In the genomic region with DNA sequence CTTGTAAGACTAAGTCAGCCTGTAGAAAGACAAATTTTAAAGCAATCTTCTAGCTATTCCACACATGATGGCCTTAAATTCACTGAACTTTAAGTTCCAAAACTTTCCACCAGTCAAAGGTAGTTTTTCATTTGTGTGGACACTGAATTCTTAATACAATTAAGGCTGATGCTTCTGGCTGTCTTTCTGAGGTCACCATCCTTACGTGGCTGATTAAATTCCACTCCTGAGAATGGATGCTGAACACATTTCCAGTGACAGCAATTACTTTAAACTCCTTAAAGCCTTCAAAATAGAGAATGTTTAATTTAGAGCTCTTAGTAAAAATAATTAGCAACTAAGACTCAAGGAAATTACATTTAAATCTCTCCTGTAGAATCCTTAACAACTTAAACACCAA, we compare ENCODE assay signal across 23 cellular contexts.
A peak's percentile ranks its signal among the peaks of the same experiment; 100 is the strongest.
DNase-seq lines count a peak whose midpoint lies in the region; ATAC-seq and TF ChIP-seq lines count a peak whose summit lies in the region.
"Had no signal": no experiment of that assay in that cellular context is flagged by ENCODE, and none has a peak within 500 bp of the region (broad histone marks: within the 10 kb centered on the region; RNA-seq: fewer than 3 reads in every experiment).

No MANE protein-coding gene starts in this region.

- ATAC-seq in GM23338, result no peak
- ATAC-seq in SK-N-SH treated with all-trans-retinoic acid at 6 μM for 48 hours, result no peak
- ATAC-seq in stimulated activated naive B cell treated with anti-CD40 and anti-IgM and Interleukin-4, amounts not matched to agents 10 μg/mL and 1 μg/mL and 100 μg/mL, for 72 hours (replicated peaks), result no peak
- ATAC-seq in HG02973 (IDR thresholded peaks at IDR 0.05; ENCODE audit: unreplicated experiment), result no peak
- ATAC-seq: GM12878 had no signal

- no peak overlapping the region for H2AFZ ChIP-seq in GM23338

- H3K27ac ChIP-seq in GM23338 (ENCODE audit: low read depth), result no peak overlapping the region
- H3K27ac ChIP-seq: BLaER1 had no signal

- H3K4me3 Mint-ChIP-seq in GM23338, result no peak overlapping the region
- no peak overlapping the region for H3K4me3 Mint-ChIP-seq in stimulated activated naive B cell treated with anti-CD40 and anti-IgM and Interleukin-4, amounts not matched to agents 10 μg/mL and 1 μg/mL and 100 μg/mL, for 72 hours
- H3K4me3 Mint-ChIP-seq: CD14-positive monocyte; CD4-positive, alpha-beta memory T cell; CD4-positive, CD25-positive, alpha-beta regulatory T cell; CD8-positive, alpha-beta memory T cell had no signal

- H3K4me1 ChIP-seq in GM23338 (ENCODE audit: insufficient read depth), result peaks cover 9% of the 10 kb centered on the region; the same call in 1 of the 2 replicates
- H3K4me1 ChIP-seq: BE2C, BLaER1 had no signal

- no peaks in the 10 kb centered on the region for H3K79me2 ChIP-seq in GM23338 (replicated peaks; ENCODE audit: insufficient read depth)

- H3K27me3 Mint-ChIP-seq in GM23338 (ENCODE audit: insufficient read depth, low read depth, poor library complexity), result peaks cover 2% of the 10 kb centered on the region
- peaks cover 9 to 11% of the 10 kb centered on the region in 2 donors for H3K27me3 Mint-ChIP-seq in stimulated activated naive B cell treated with anti-CD40 and anti-IgM and Interleukin-4, amounts not matched to agents 10 μg/mL and 1 μg/mL and 100 μg/mL, for 72 hours
- H3K27me3 Mint-ChIP-seq: CD4-positive, alpha-beta memory T cell; CD4-positive, CD25-positive, alpha-beta regulatory T cell; CD8-positive, alpha-beta memory T cell had no signal

- peak overlapping the region; percentile 35; the same call in 1 of the 2 replicates for H3K4me2 ChIP-seq in GM23338
- H3K4me2 ChIP-seq: BLaER1 had no signal

- no peaks in the 10 kb centered on the region for H4K20me1 ChIP-seq in GM23338 (replicated peaks; ENCODE audit: insufficient read depth)
- H4K20me1 ChIP-seq: BLaER1 had no signal

- H3K27ac Mint-ChIP-seq in GM23338, result no peak overlapping the region
- no peak overlapping the region for H3K27ac Mint-ChIP-seq in stimulated activated naive B cell treated with anti-CD40 and anti-IgM and Interleukin-4, amounts not matched to agents 10 μg/mL and 1 μg/mL and 100 μg/mL, for 72 hours
- H3K27ac Mint-ChIP-seq: CD14-positive monocyte; CD4-positive, alpha-beta memory T cell; CD4-positive, CD25-positive, alpha-beta regulatory T cell; CD8-positive, alpha-beta memory T cell had no signal

- DNase-seq in GM23338 (ENCODE audit: low spot score) (no peak), SK-N-DZ (ENCODE audit: low spot score) (peak; percentile 39)
- DNase-seq in stimulated activated naive B cell treated with anti-CD40 and anti-IgM and Interleukin-4, amounts not matched to agents 10 μg/mL and 1 μg/mL and 100 μg/mL, for 72 hours, result no peak
- DNase-seq: 8988T; ACHN; BE2C; C1 segment of cervical spinal cord; CD4-positive, alpha-beta memory T cell; CD4-positive, CD25-positive, alpha-beta regulatory T cell; CD8-positive, alpha-beta memory T cell; COR-L47; DMS 273 treated with DMSO at 0.1 percent for 48 hours; DMS153; DMS53; DMS79; DND-41; EL; GDM1 had no signal

- TF ChIP-seq CTCF in GM23338 (conservative IDR thresholded peaks at IDR 0.05; ENCODE audit: low read depth in 2 of 2), result no peak

- no peaks in the 10 kb centered on the region for H3K27me3 ChIP-seq in GM23338 (ENCODE audit: insufficient read depth)
- H3K27me3 ChIP-seq: BE2C, BLaER1 had no signal

- H3K4me1 Mint-ChIP-seq in GM23338, result peaks cover 10% of the 10 kb centered on the region
- H3K4me1 Mint-ChIP-seq in stimulated activated naive B cell treated with anti-CD40 and anti-IgM and Interleukin-4, amounts not matched to agents 10 μg/mL and 1 μg/mL and 100 μg/mL, for 72 hours, result peaks cover 4 to 6% of the 10 kb centered on the region in 2 donors
- H3K4me1 Mint-ChIP-seq: CD14-positive monocyte; CD4-positive, alpha-beta memory T cell; CD4-positive, CD25-positive, alpha-beta regulatory T cell; CD8-positive, alpha-beta memory T cell had no signal

- no peaks in the 10 kb centered on the region for H3F3A ChIP-seq in GM23338 (replicated peaks; ENCODE audit: low read depth)

- H3K36me3 Mint-ChIP-seq in GM23338 (ENCODE audit: low read depth), result no peaks in the 10 kb centered on the region
- H3K36me3 Mint-ChIP-seq in stimulated activated naive B cell treated with anti-CD40 and anti-IgM and Interleukin-4, amounts not matched to agents 10 μg/mL and 1 μg/mL and 100 μg/mL, for 72 hours, result no peaks in the 10 kb centered on the region
- H3K36me3 Mint-ChIP-seq: CD14-positive monocyte; CD4-positive, alpha-beta memory T cell; CD4-positive, CD25-positive, alpha-beta regulatory T cell; CD8-positive, alpha-beta memory T cell had no signal

- H3K4me3 ChIP-seq in GM23338, result no peak overlapping the region
- H3K4me3 ChIP-seq: BLaER1, GM12878 had no signal

- H3K9me2 ChIP-seq in GM23338 (ENCODE audit: insufficient read depth), result 0 out of 2 replicates have a peak, but pooled peaks cover 4% of the 10 kb centered on the region

- no peaks in the 10 kb centered on the region for H3K36me3 ChIP-seq in GM23338 (ENCODE audit: insufficient read depth)
- H3K36me3 ChIP-seq: BE2C, BLaER1 had no signal

- no peaks in the 10 kb centered on the region; the same call in 2 of the 3 replicates for H3K9me3 Mint-ChIP-seq in GM23338
- H3K9me3 Mint-ChIP-seq in stimulated activated naive B cell treated with anti-CD40 and anti-IgM and Interleukin-4, amounts not matched to agents 10 μg/mL and 1 μg/mL and 100 μg/mL, for 72 hours, result peaks cover 0 to 2% of the 10 kb centered on the region in 2 donors
- H3K9me3 Mint-ChIP-seq: CD4-positive, alpha-beta memory T cell; CD4-positive, CD25-positive, alpha-beta regulatory T cell; CD8-positive, alpha-beta memory T cell had no signal

TF ChIP-seq in GM23338, 12 proteins besides CTCF, POLR2A, EP300 and RAD21 (continues in another document):
- no peak for TF ChIP-seq JUNB (IDR thresholded peaks at IDR 0.05; ENCODE audit: unreplicated experiment)
- no peak for TF ChIP-seq ZNF331 (CRISPR knock-in tag; IDR thresholded peaks at IDR 0.05; ENCODE audit: low read depth)
- no peak for TF ChIP-seq POLR2AphosphoS5 (IDR thresholded peaks at IDR 0.05; ENCODE audit: low read depth)
- no peak for TF ChIP-seq CREB1 (CRISPR knock-in tag; IDR thresholded peaks at IDR 0.05; ENCODE audit: low read depth)
- TF ChIP-seq, protein P1, sequence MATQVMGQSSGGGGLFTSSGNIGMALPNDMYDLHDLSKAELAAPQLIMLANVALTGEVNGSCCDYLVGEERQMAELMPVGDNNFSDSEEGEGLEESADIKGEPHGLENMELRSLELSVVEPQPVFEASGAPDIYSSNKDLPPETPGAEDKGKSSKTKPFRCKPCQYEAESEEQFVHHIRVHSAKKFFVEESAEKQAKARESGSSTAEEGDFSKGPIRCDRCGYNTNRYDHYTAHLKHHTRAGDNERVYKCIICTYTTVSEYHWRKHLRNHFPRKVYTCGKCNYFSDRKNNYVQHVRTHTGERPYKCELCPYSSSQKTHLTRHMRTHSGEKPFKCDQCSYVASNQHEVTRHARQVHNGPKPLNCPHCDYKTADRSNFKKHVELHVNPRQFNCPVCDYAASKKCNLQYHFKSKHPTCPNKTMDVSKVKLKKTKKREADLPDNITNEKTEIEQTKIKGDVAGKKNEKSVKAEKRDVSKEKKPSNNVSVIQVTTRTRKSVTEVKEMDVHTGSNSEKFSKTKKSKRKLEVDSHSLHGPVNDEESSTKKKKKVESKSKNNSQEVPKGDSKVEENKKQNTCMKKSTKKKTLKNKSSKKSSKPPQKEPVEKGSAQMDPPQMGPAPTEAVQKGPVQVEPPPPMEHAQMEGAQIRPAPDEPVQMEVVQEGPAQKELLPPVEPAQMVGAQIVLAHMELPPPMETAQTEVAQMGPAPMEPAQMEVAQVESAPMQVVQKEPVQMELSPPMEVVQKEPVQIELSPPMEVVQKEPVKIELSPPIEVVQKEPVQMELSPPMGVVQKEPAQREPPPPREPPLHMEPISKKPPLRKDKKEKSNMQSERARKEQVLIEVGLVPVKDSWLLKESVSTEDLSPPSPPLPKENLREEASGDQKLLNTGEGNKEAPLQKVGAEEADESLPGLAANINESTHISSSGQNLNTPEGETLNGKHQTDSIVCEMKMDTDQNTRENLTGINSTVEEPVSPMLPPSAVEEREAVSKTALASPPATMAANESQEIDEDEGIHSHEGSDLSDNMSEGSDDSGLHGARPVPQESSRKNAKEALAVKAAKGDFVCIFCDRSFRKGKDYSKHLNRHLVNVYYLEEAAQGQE (IDR thresholded peaks at IDR 0.05; ENCODE audit: unreplicated experiment), result no peak
- no peak for TF ChIP-seq ZNF114 (CRISPR knock-in tag; IDR thresholded peaks at IDR 0.05)

TF ChIP-seq in SK-N-SH treated with all-trans-retinoic acid at 6 μM for 48 hours, 23 proteins besides CTCF, POLR2A, EP300 and RAD21 (continues in another document):
- TF ChIP-seq CSDC2 (CRISPR knock-in tag; IDR thresholded peaks at IDR 0.05) (no peak), ZNF8 (CRISPR knock-in tag; IDR thresholded peaks at IDR 0.05) (no peak), ZFP3 (CRISPR knock-in tag; IDR thresholded peaks at IDR 0.05) (no peak), ARNTL (CRISPR knock-in tag; IDR thresholded peaks at IDR 0.05; ENCODE audit: borderline replicate concordance, low read depth) (no peak), ISL1 (CRISPR knock-in tag; IDR thresholded peaks at IDR 0.05) (peak; percentile 69), GLIS3 (CRISPR knock-in tag; IDR thresholded peaks at IDR 0.05) (no peak)
- TF ChIP-seq, protein P2, sequence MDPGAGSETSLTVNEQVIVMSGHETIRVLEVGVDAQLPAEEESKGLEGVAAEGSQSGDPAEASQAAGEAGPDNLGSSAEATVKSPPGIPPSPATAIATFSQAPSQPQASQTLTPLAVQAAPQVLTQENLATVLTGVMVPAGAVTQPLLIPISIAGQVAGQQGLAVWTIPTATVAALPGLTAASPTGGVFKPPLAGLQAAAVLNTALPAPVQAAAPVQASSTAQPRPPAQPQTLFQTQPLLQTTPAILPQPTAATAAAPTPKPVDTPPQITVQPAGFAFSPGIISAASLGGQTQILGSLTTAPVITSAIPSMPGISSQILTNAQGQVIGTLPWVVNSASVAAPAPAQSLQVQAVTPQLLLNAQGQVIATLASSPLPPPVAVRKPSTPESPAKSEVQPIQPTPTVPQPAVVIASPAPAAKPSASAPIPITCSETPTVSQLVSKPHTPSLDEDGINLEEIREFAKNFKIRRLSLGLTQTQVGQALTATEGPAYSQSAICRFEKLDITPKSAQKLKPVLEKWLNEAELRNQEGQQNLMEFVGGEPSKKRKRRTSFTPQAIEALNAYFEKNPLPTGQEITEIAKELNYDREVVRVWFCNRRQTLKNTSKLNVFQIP (CRISPR knock-in tag; IDR thresholded peaks at IDR 0.05; ENCODE audit: borderline replicate concordance, low read depth), result no peak
